14 cellular contexts compared by ENCODE assay signal in genomic region chr4:25881187-25881586, GRCh38.
"Had no signal": no experiment of that assay in that cellular context is flagged by ENCODE, and none has a peak within 500 bp of the region (broad histone marks: within the 10 kb centered on the region; RNA-seq: fewer than 3 reads in every experiment).

No MANE protein-coding gene starts in this region.

- H3K9me3 Mint-ChIP-seq: activated T-helper 17 cell treated with anti-CD3 and anti-CD28 coated beads, Interleukin-2, amount 50 U/mL, for 72 hours; neural progenitor cell had no signal

- H3K27ac Mint-ChIP-seq: activated T-helper 17 cell treated with anti-CD3 and anti-CD28 coated beads, Interleukin-2, amount 50 U/mL, for 72 hours; neural progenitor cell had no signal

- H3K4me3 Mint-ChIP-seq: activated T-helper 17 cell treated with anti-CD3 and anti-CD28 coated beads, Interleukin-2, amount 50 U/mL, for 72 hours; neural progenitor cell had no signal

- DNase-seq: activated CD4-positive, alpha-beta T cell treated with anti-CD3 and anti-CD28 coated beads, Interleukin-2, amount 50 U/mL, for 4 hours; activated CD4-positive, CD25-positive, alpha-beta regulatory T cell treated with anti-CD3 and anti-CD28 coated beads, Interleukin-2, amount 50 U/mL, for 72 hours; activated naive CD4-positive, alpha-beta T cell treated with Interleukin-2 at 50 U/mL for 16 hours; aorta; cortex of kidney; effector CD4-positive, alpha-beta T cell; foreskin fibroblast; hippocampal formation; left lung; mammary epithelial cell; naive B cell; ovary had no signal

- H3K36me3 Mint-ChIP-seq: neural progenitor cell had no signal
